8 cellular contexts compared by ENCODE assay signal in the genomic region with DNA sequence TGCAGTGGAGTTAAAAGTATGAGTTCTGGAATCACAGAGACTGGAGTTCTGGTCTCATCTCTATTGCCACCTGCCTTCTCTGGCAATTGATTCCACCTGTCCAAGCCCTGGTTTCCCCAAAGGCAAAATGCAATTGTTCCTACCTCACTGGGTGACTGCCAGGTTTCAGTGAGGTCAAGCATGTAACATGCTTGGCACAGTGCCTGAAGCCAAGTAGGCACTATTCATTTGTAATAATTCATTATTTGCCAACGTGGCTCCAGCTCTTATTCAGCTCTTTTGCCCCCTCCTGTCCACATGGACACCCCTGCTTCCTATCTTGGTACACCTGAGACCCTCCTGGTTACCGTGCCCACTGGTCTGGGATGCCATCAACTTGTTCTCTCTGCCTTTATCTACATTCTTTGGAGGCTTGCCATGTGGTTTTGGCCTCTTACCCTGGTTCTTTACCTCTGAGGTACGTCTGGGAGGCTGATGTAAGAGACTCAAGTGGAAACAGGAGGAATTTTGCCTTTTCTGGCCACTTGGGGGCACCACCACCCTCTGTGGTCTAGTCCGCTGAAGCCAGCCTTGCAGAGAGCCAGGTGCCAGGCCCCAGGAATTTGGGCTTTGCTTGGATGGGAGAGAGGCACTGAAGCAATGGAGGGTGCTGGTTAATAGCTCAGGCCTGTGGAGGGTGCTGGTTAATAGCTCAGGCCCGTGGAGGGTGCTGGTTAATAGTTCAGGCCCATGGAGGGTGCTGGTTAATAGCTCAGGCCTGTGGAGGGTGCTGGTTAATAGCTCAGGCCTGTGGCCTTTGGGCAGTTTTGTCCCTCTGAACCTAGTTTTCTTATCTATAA. TPM values are rescaled to one million over a fixed set of nuclear protein-coding genes. Genes with fewer than 3 reads are reported as not detected.
DNase-seq lines count a peak whose midpoint lies in the region; ATAC-seq and TF ChIP-seq lines count a peak whose summit lies in the region.

No MANE protein-coding gene starts in this region.

- H3K36me3 ChIP-seq in ascending aorta, result peaks cover 0 to 7% of the 10 kb centered on the region in 2 donors
- H3K36me3 ChIP-seq in sigmoid colon, result no peaks in the 10 kb centered on the region

- DNase-seq in NCI-H1694 (lab: John Stamatoyannopoulos, UW), result peak; percentile 82
- peak; percentile 29 to 92 for DNase-seq in ascending aorta (ENCODE audit: low spot score in 2 of 2)
- peak; percentile 41 to 50 for DNase-seq in hippocampal formation (lab: John Stamatoyannopoulos, UW)
- peak; percentile 81 for DNase-seq in sigmoid colon

- no peak for TF ChIP-seq EP300 in sigmoid colon (IDR thresholded peaks at IDR 0.05)

- no peaks in the 10 kb centered on the region for H3K9me3 ChIP-seq in ascending aorta
- no peaks in the 10 kb centered on the region for H3K9me3 ChIP-seq in sigmoid colon

- TF ChIP-seq POLR2A in sigmoid colon (IDR thresholded peaks at IDR 0.05), result no peak

- H3K9me3 Mint-ChIP-seq in T-helper 1 cell treated with Interleukin-12 subunit alpha and Interleukin-12 subunit beta and Interleukin-4 antibody, amounts not matched to agents 30 μg/mL and 1 μg/mL, for 36 hours, result no peaks in the 10 kb centered on the region

- peaks cover 9% of the 10 kb centered on the region for H3K4me1 Mint-ChIP-seq in T-helper 1 cell treated with Interleukin-12 subunit alpha and Interleukin-12 subunit beta and Interleukin-4 antibody, amounts not matched to agents 30 μg/mL and 1 μg/mL, for 36 hours (ENCODE audit: low read depth)

- intact Hi-C loops in ascending aorta (cut with DNase I), result loop anchor here (1.0 to 5.0 kb wide), 5 partner anchors 63 to 225 kb away; a partner anchor contains a TSS
- intact Hi-C loops in sigmoid colon (cut with DNase I), result loop anchor here (2.0 kb wide), 1 partner anchor 119 kb away; no protein-coding TSS in a partner anchor

- H3K27ac ChIP-seq in ascending aorta (peak overlapping the region; percentile 92 to 94), sigmoid colon (peak overlapping the region in 1 of 4 donors; percentile 38)

- H3K36me3 Mint-ChIP-seq in T-helper 1 cell treated with Interleukin-12 subunit alpha and Interleukin-12 subunit beta and Interleukin-4 antibody, amounts not matched to agents 30 μg/mL and 1 μg/mL, for 36 hours (ENCODE audit: low read depth), result no peaks in the 10 kb centered on the region

- H3K4me1 ChIP-seq in ascending aorta, result peaks cover 7 to 21% of the 10 kb centered on the region in 2 donors
- H3K4me1 ChIP-seq in sigmoid colon, result peaks cover 0 to 13% (median 11%) of the 10 kb centered on the region in 4 donors

- H3K27me3 ChIP-seq in ascending aorta, result no peaks in the 10 kb centered on the region
- peaks cover 16 to 75% (median 41%) of the 10 kb centered on the region in 3 donors for H3K27me3 ChIP-seq in sigmoid colon

- H3K4me3 ChIP-seq in ascending aorta (peak overlapping the region; percentile 62 to 86), sigmoid colon (no peak overlapping the region)

- H3K27ac Mint-ChIP-seq in T-helper 1 cell treated with Interleukin-12 subunit alpha and Interleukin-12 subunit beta and Interleukin-4 antibody, amounts not matched to agents 30 μg/mL and 1 μg/mL, for 36 hours, result peak overlapping the region; percentile 71

- 7 to 16% methylated on average over 5 of the region's 5 CpGs for WGBS in sigmoid colon, 2 donors

- ATAC-seq in GM21723 (IDR thresholded peaks at IDR 0.05; ENCODE audit: unreplicated experiment) (no peak), HG03342 (IDR thresholded peaks at IDR 0.05; ENCODE audit: unreplicated experiment) (no peak)

- peaks cover 27% of the 10 kb centered on the region for H3K27me3 Mint-ChIP-seq in T-helper 1 cell treated with Interleukin-12 subunit alpha and Interleukin-12 subunit beta and Interleukin-4 antibody, amounts not matched to agents 30 μg/mL and 1 μg/mL, for 36 hours (ENCODE audit: low read depth)

- H3K4me3 Mint-ChIP-seq in T-helper 1 cell treated with Interleukin-12 subunit alpha and Interleukin-12 subunit beta and Interleukin-4 antibody, amounts not matched to agents 30 μg/mL and 1 μg/mL, for 36 hours, result peak overlapping the region; percentile 70

- TF ChIP-seq CTCF in GM12873 (IDR thresholded peaks at IDR 0.05; ENCODE audit: insufficient read depth, low read depth, low read length, missing control alignments), result peak; percentile 82
- TF ChIP-seq CTCF in ascending aorta (IDR thresholded peaks at IDR 0.05), result peak; percentile 52 to 82 (median 65)
- TF ChIP-seq CTCF in sigmoid colon (IDR thresholded peaks at IDR 0.05), result peak; percentile 18 to 62 (median 38)

RNA-seq across cellular contexts. Expression of a gene that starts 1.7 kb away (rescaled TPM):
- total RNA-seq in ascending aorta (62.6 TPM), sigmoid colon (1 to 10 TPM in 2 of 4 donors, under 1 TPM in 2; 0.55 to 2.1 (median 1.0) TPM)
- under 1 TPM in 2 of 3 donors, not detected in 1; 0.28 to 0.60 TPM for polyA plus RNA-seq in sigmoid colon

RNA-seq across cellular contexts. Expression of a gene that starts 32.2 kb away (rescaled TPM):
- 377 TPM for total RNA-seq in ascending aorta
- 10 to 100 TPM in 3 of 4 donors, 1 to 10 TPM in 1; 5.0 to 48.7 (median 18.5) TPM for total RNA-seq in sigmoid colon
- polyA plus RNA-seq in sigmoid colon, result 10 to 100 TPM in 1 of 3 donors, 1 to 10 TPM in 2; 1.0 to 21.0 (median 2.8) TPM

Comparison
In these comparisons a context has a peak if more than half of its experiments do, and no peak if none do; other contexts are left out.
1. H3K4me3 ChIP-seq: peak in ascending aorta (2 of 2); none in sigmoid colon (0 of 4).
2. RNA of a gene that starts 1.7 kb away (total RNA-seq): 62.6 TPM in ascending aorta (single experiment); 0.55 to 2.1 TPM in sigmoid colon; every median in the first group is over 10 times any median in the second.
3. Peak in every context shown above with its lines, with median percentiles within 50 percentile points of each other: CTCF ChIP-seq and DNase-seq.